2 cellular contexts compared by ENCODE assay signal in the genomic region with DNA sequence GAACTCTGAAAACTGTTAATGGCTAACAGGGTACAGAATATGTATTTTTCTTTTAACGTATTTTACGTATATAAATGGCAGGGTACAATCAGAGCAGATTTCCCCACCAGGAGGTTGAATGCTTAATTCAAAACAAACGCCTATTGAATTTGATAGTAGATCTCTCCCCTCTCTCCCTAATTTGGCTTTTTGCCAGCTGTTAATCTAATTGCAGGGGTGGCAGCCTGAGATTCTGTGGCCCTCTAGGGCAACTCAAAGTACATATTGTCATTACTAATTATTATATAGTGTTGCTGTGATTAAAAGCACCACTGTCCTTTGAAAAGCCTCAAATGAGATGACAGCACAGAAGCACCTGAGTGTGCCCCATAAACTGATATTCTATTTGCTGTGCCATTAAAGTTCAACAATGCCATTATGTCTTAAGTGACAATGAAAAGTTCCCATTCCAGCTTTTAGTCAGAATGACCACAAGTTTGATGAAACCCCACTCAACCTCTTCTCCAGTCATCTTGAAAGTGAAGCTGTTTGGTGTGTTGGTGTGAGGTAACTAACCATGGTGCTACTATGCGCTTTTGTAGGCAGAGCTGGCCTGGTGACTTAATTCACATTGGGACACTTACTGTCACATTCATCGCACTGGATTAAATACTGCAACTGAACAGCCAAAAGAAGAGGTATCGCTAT.
TF ChIP-seq lines count a peak whose summit lies in the region.

No MANE protein-coding gene starts in this region.

TF ChIP-seq in SK-N-SH, 30 proteins besides CTCF, POLR2A, EP300 and RAD21 (continued from another document):
- TF ChIP-seq, protein P1, sequence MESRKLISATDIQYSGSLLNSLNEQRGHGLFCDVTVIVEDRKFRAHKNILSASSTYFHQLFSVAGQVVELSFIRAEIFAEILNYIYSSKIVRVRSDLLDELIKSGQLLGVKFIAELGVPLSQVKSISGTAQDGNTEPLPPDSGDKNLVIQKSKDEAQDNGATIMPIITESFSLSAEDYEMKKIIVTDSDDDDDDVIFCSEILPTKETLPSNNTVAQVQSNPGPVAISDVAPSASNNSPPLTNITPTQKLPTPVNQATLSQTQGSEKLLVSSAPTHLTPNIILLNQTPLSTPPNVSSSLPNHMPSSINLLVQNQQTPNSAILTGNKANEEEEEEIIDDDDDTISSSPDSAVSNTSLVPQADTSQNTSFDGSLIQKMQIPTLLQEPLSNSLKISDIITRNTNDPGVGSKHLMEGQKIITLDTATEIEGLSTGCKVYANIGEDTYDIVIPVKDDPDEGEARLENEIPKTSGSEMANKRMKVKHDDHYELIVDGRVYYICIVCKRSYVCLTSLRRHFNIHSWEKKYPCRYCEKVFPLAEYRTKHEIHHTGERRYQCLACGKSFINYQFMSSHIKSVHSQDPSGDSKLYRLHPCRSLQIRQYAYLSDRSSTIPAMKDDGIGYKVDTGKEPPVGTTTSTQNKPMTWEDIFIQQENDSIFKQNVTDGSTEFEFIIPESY (IDR thresholded peaks at IDR 0.05; ENCODE audit: borderline replicate concordance, low read depth), result no peak
- TF ChIP-seq RFX5 (IDR thresholded peaks at IDR 0.05; ENCODE audit: low read length) (no peak), TCF12 (IDR thresholded peaks at IDR 0.05) (no peak), FOXM1 (IDR thresholded peaks at IDR 0.05; ENCODE audit: low read depth) (no peak), CHD2 (IDR thresholded peaks at IDR 0.05; ENCODE audit: low read length, partially characterized antibody) (peak; percentile 55), JUND (IDR thresholded peaks at IDR 0.05) (no peak), EZH2phosphoT487 (IDR thresholded peaks at IDR 0.05; ENCODE audit: borderline replicate concordance, low read depth) (no peak), RXRA (IDR thresholded peaks at IDR 0.05; ENCODE audit: borderline replicate concordance, low read depth) (no peak), MEF2A (IDR thresholded peaks at IDR 0.05; ENCODE audit: borderline replicate concordance, low read depth) (no peak), SMC3 (IDR thresholded peaks at IDR 0.05; ENCODE audit: low read depth, low read length) (no peak), GABPA (IDR thresholded peaks at IDR 0.05; ENCODE audit: low read depth) (no peak), RCOR1 (IDR thresholded peaks at IDR 0.05; ENCODE audit: low read length) (peak; percentile 72), FOXJ3 (CRISPR knock-in tag; IDR thresholded peaks at IDR 0.05) (0 out of 2 replicates have a peak, but pooled peaks have one; percentile 29), NRF1 (IDR thresholded peaks at IDR 0.05; ENCODE audit: low read depth, low read length) (no peak), SIN3A (IDR thresholded peaks at IDR 0.05; ENCODE audit: borderline replicate concordance, low read depth, low read length) (no peak), NFIC (IDR thresholded peaks at IDR 0.05; ENCODE audit: borderline replicate concordance) (peak; percentile 22; the same call in 1 of the 2 replicates)
- TF ChIP-seq, protein P2, sequence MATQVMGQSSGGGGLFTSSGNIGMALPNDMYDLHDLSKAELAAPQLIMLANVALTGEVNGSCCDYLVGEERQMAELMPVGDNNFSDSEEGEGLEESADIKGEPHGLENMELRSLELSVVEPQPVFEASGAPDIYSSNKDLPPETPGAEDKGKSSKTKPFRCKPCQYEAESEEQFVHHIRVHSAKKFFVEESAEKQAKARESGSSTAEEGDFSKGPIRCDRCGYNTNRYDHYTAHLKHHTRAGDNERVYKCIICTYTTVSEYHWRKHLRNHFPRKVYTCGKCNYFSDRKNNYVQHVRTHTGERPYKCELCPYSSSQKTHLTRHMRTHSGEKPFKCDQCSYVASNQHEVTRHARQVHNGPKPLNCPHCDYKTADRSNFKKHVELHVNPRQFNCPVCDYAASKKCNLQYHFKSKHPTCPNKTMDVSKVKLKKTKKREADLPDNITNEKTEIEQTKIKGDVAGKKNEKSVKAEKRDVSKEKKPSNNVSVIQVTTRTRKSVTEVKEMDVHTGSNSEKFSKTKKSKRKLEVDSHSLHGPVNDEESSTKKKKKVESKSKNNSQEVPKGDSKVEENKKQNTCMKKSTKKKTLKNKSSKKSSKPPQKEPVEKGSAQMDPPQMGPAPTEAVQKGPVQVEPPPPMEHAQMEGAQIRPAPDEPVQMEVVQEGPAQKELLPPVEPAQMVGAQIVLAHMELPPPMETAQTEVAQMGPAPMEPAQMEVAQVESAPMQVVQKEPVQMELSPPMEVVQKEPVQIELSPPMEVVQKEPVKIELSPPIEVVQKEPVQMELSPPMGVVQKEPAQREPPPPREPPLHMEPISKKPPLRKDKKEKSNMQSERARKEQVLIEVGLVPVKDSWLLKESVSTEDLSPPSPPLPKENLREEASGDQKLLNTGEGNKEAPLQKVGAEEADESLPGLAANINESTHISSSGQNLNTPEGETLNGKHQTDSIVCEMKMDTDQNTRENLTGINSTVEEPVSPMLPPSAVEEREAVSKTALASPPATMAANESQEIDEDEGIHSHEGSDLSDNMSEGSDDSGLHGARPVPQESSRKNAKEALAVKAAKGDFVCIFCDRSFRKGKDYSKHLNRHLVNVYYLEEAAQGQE (IDR thresholded peaks at IDR 0.05; ENCODE audit: low read depth, low read length), result no peak
- TF ChIP-seq, protein P3, sequence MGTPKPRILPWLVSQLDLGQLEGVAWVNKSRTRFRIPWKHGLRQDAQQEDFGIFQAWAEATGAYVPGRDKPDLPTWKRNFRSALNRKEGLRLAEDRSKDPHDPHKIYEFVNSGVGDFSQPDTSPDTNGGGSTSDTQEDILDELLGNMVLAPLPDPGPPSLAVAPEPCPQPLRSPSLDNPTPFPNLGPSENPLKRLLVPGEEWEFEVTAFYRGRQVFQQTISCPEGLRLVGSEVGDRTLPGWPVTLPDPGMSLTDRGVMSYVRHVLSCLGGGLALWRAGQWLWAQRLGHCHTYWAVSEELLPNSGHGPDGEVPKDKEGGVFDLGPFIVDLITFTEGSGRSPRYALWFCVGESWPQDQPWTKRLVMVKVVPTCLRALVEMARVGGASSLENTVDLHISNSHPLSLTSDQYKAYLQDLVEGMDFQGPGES (IDR thresholded peaks at IDR 0.05; ENCODE audit: low read depth, low read length), result no peak
- TF ChIP-seq, protein P4, sequence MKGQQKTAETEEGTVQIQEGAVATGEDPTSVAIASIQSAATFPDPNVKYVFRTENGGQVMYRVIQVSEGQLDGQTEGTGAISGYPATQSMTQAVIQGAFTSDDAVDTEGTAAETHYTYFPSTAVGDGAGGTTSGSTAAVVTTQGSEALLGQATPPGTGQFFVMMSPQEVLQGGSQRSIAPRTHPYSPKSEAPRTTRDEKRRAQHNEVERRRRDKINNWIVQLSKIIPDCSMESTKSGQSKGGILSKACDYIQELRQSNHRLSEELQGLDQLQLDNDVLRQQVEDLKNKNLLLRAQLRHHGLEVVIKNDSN (IDR thresholded peaks at IDR 0.05; ENCODE audit: borderline replicate concordance, low read depth), result no peak
- TF ChIP-seq, protein P5, sequence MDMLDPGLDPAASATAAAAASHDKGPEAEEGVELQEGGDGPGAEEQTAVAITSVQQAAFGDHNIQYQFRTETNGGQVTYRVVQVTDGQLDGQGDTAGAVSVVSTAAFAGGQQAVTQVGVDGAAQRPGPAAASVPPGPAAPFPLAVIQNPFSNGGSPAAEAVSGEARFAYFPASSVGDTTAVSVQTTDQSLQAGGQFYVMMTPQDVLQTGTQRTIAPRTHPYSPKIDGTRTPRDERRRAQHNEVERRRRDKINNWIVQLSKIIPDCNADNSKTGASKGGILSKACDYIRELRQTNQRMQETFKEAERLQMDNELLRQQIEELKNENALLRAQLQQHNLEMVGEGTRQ (IDR thresholded peaks at IDR 0.05; ENCODE audit: borderline replicate concordance, low read depth, low read length), result no peak
- TF ChIP-seq, protein P6, sequence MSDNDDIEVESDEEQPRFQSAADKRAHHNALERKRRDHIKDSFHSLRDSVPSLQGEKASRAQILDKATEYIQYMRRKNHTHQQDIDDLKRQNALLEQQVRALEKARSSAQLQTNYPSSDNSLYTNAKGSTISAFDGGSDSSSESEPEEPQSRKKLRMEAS (IDR thresholded peaks at IDR 0.05; ENCODE audit: low read depth), result no peak

TF ChIP-seq in SK-N-SH treated with all-trans-retinoic acid at 6 μM for 48 hours, 23 proteins besides CTCF, POLR2A, EP300 and RAD21 (continued from another document):
- TF ChIP-seq, protein P7, sequence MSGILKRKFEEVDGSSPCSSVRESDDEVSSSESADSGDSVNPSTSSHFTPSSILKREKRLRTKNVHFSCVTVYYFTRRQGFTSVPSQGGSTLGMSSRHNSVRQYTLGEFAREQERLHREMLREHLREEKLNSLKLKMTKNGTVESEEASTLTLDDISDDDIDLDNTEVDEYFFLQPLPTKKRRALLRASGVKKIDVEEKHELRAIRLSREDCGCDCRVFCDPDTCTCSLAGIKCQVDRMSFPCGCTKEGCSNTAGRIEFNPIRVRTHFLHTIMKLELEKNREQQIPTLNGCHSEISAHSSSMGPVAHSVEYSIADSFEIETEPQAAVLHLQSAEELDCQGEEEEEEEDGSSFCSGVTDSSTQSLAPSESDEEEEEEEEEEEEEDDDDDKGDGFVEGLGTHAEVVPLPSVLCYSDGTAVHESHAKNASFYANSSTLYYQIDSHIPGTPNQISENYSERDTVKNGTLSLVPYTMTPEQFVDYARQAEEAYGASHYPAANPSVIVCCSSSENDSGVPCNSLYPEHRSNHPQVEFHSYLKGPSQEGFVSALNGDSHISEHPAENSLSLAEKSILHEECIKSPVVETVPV (CRISPR knock-in tag; IDR thresholded peaks at IDR 0.05), result no peak
- TF ChIP-seq PPARA (CRISPR knock-in tag; IDR thresholded peaks at IDR 0.05; ENCODE audit: borderline replicate concordance), result no peak
- no peak for TF ChIP-seq SNAI2 (CRISPR knock-in tag; IDR thresholded peaks at IDR 0.05)
- no peak for TF ChIP-seq ZNF8 (CRISPR knock-in tag; IDR thresholded peaks at IDR 0.05)
- TF ChIP-seq ZFP3 (CRISPR knock-in tag; IDR thresholded peaks at IDR 0.05), result no peak
- no peak for TF ChIP-seq CSDC2 (CRISPR knock-in tag; IDR thresholded peaks at IDR 0.05)
- TF ChIP-seq, protein P8, sequence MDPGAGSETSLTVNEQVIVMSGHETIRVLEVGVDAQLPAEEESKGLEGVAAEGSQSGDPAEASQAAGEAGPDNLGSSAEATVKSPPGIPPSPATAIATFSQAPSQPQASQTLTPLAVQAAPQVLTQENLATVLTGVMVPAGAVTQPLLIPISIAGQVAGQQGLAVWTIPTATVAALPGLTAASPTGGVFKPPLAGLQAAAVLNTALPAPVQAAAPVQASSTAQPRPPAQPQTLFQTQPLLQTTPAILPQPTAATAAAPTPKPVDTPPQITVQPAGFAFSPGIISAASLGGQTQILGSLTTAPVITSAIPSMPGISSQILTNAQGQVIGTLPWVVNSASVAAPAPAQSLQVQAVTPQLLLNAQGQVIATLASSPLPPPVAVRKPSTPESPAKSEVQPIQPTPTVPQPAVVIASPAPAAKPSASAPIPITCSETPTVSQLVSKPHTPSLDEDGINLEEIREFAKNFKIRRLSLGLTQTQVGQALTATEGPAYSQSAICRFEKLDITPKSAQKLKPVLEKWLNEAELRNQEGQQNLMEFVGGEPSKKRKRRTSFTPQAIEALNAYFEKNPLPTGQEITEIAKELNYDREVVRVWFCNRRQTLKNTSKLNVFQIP (CRISPR knock-in tag; IDR thresholded peaks at IDR 0.05; ENCODE audit: borderline replicate concordance, low read depth), result no peak
- no peak for TF ChIP-seq TCF4 (CRISPR knock-in tag; IDR thresholded peaks at IDR 0.05; ENCODE audit: borderline replicate concordance)
- TF ChIP-seq TOX (CRISPR knock-in tag; IDR thresholded peaks at IDR 0.05; ENCODE audit: borderline replicate concordance), result no peak
- no peak for TF ChIP-seq OSR1 (CRISPR knock-in tag; IDR thresholded peaks at IDR 0.05)
- TF ChIP-seq, protein P9, sequence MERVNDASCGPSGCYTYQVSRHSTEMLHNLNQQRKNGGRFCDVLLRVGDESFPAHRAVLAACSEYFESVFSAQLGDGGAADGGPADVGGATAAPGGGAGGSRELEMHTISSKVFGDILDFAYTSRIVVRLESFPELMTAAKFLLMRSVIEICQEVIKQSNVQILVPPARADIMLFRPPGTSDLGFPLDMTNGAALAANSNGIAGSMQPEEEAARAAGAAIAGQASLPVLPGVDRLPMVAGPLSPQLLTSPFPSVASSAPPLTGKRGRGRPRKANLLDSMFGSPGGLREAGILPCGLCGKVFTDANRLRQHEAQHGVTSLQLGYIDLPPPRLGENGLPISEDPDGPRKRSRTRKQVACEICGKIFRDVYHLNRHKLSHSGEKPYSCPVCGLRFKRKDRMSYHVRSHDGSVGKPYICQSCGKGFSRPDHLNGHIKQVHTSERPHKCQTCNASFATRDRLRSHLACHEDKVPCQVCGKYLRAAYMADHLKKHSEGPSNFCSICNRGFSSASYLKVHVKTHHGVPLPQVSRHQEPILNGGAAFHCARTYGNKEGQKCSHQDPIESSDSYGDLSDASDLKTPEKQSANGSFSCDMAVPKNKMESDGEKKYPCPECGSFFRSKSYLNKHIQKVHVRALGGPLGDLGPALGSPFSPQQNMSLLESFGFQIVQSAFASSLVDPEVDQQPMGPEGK (CRISPR knock-in tag; IDR thresholded peaks at IDR 0.05; ENCODE audit: borderline replicate concordance), result no peak
